Comparison of ENCODE assay signal across 11 cellular contexts in genomic region chr1:244012232-244012631, GRCh38. TPM values are rescaled to one million over a fixed set of nuclear protein-coding genes. Genes with fewer than 3 reads are reported as not detected.
DNase-seq lines count a peak whose midpoint lies in the region; TF ChIP-seq lines count a peak whose summit lies in the region.
"Had no signal": no experiment of that assay in that cellular context is flagged by ENCODE, and none has a peak within 500 bp of the region (broad histone marks: within the 10 kb centered on the region; RNA-seq: fewer than 3 reads in every experiment).

No MANE protein-coding gene starts in this region.

- DNase-seq in BE2C (peak; percentile 27), NCI-H1092 (lab: John Stamatoyannopoulos, UW) (peak; percentile 62), dermis microvascular lymphatic vessel endothelial cell (ENCODE audit: low read depth in 2 of 2) (peak; percentile 43 to 82), midbrain (lab: John Stamatoyannopoulos, UW) (peak; percentile 37), CD1c-positive myeloid dendritic cell (ENCODE audit: extremely low spot score) (no peak), cortex of kidney (lab: John Stamatoyannopoulos, UW) (no peak), SIG-M5 treated with dmso at 0.1 percent for 504 hours (lab: John Stamatoyannopoulos, UW; ENCODE audit: unreplicated experiment) (no peak), esophagus muscularis mucosa (ENCODE audit: extremely low spot score) (no peak)
- DNase-seq: NCI-H82; stimulated activated CD4-positive, alpha-beta T cell treated with anti-CD3 and anti-CD28 coated beads, Interleukin-4, amount 100 ng/mL, for 1 hour had no signal

- H3K27me3 ChIP-seq in BE2C: no peaks in the 10 kb centered on the region
- H3K27me3 ChIP-seq in esophagus muscularis mucosa: peaks cover 0 to 5% (median 0%) of the 10 kb centered on the region in 4 donors
- H3K27me3 ChIP-seq: tibial nerve had no signal

- TF ChIP-seq POLR2A in esophagus muscularis mucosa (IDR thresholded peaks at IDR 0.05; ENCODE audit: low read depth): no peak

- no peak for TF ChIP-seq EP300 in esophagus muscularis mucosa (IDR thresholded peaks at IDR 0.05)

- H3K36me3 ChIP-seq in BE2C: no peaks in the 10 kb centered on the region
- H3K36me3 ChIP-seq in esophagus muscularis mucosa: no peaks in the 10 kb centered on the region
- H3K36me3 ChIP-seq: tibial nerve had no signal

- H3K4me3 ChIP-seq in BE2C (ENCODE audit: low read depth, low read length) (no peak overlapping the region), esophagus muscularis mucosa (no peak overlapping the region)
- H3K4me3 ChIP-seq: tibial nerve had no signal

- no peak overlapping the region for H3K27ac ChIP-seq in esophagus muscularis mucosa (replicated peaks in 1 of 4)
- H3K27ac ChIP-seq: tibial nerve had no signal

- TF ChIP-seq CTCF in BE2C (IDR thresholded peaks at IDR 0.05; ENCODE audit: low read depth, low read length): no peak
- TF ChIP-seq CTCF in esophagus muscularis mucosa (IDR thresholded peaks at IDR 0.05): no peak

- H3K9me3 ChIP-seq in BE2C: no peaks in the 10 kb centered on the region
- H3K9me3 ChIP-seq in esophagus muscularis mucosa: no peaks in the 10 kb centered on the region
- H3K9me3 ChIP-seq: tibial nerve had no signal

- intact Hi-C loops in esophagus muscularis mucosa (cut with DNase I): no loop called here

- WGBS in esophagus muscularis mucosa: 64% methylated on average over 7 of the region's 7 CpGs

- H3K4me1 ChIP-seq in BE2C (peaks cover 8% of the 10 kb centered on the region), esophagus muscularis mucosa (no peaks in the 10 kb centered on the region)

RNA-seq across cellular contexts. Expression of gene ZBTB18, which starts 38.9 kb away (rescaled TPM):
- polyA plus RNA-seq in BE2C (2012; ENCODE audit: insufficient read depth, insufficient read length, low read depth): 23.9 TPM
- total RNA-seq in dermis microvascular lymphatic vessel endothelial cell (12.2 and 16.2 TPM in 2 replicates), esophagus muscularis mucosa (10 to 100 TPM; 15.0 to 23.7 (median 18.2) TPM)

Comparison
In these comparisons a context has a peak if more than half of its experiments do, and no peak if none do; other contexts are left out.
1. DNase-seq: peak in BE2C (single experiment), NCI-H1092 (single experiment), dermis microvascular lymphatic vessel endothelial cell (2 of 2) and midbrain (single experiment); none in CD1c-positive myeloid dendritic cell (single experiment), cortex of kidney (single experiment), SIG-M5 treated with dmso at 0.1 percent for 504 hours (single experiment) and esophagus muscularis mucosa (single experiment).